ENCODE assay signal across 9 cellular contexts in genomic region chr19:2720777-2721569, GRCh38. TPM values are rescaled to one million over a fixed set of nuclear protein-coding genes. Genes with fewer than 3 reads are reported as not detected.
DNase-seq lines count a peak whose midpoint lies in the region; ATAC-seq and TF ChIP-seq lines count a peak whose summit lies in the region.
"Had no signal": no experiment of that assay in that cellular context is flagged by ENCODE, and none has a peak within 500 bp of the region (broad histone marks: within the 10 kb centered on the region; RNA-seq: fewer than 3 reads in every experiment).

TSS of gene DIRAS1 (minus strand) at chr19:2721372. CDS start at chr19:2717806, 3,566 bp downstream.

- H3K79me1 ChIP-seq in H9 (ENCODE audit: insufficient read depth, low read depth, low read length, poor library complexity, severe bottlenecking) (no peaks in the 10 kb centered on the region), mesendoderm (ENCODE audit: low read length) (no peaks in the 10 kb centered on the region)

- H4K91ac ChIP-seq in H9 (ENCODE audit: insufficient read length, low read depth, low read length), result no peak within 1 kb of the TSS

- H4K5ac ChIP-seq in H9 (ENCODE audit: insufficient read length, low read depth, low read length) (no peak within 1 kb of the TSS), mesendoderm (ENCODE audit: low read length) (no peak within 1 kb of the TSS)

- H4K20me1 ChIP-seq in H9 (ENCODE audit: control insufficient read depth, insufficient read depth, insufficient read length), result no peaks in the 10 kb centered on the region

- H2BK15ac ChIP-seq in H9 (ENCODE audit: low read depth, low read length) (no peak within 1 kb of the TSS), mesendoderm (replicated peaks; ENCODE audit: low read depth) (no peak within 1 kb of the TSS)

- peak; percentile 63 for DNase-seq in H9
- no peak for DNase-seq in chondrocyte (ENCODE audit: low spot score)
- DNase-seq in mesendoderm, result no peak
- no peak for DNase-seq in HK-2 (ENCODE audit: unreplicated experiment)
- DNase-seq in SW 1271 (lab: John Stamatoyannopoulos, UW), result no peak

- peak within 1 kb of the TSS; percentile 72 to 84 for H3K4me3 Mint-ChIP-seq in H9
- peak within 1 kb of the TSS; percentile 62 for H3K4me3 Mint-ChIP-seq in chondrocyte (ENCODE audit: unreplicated experiment)

- H3K23ac ChIP-seq in H9 (ENCODE audit: insufficient read length, low read depth, low read length) (no peak within 1 kb of the TSS), mesendoderm (ENCODE audit: low read length) (no peak within 1 kb of the TSS)

- ATAC-seq in HG03108 (IDR thresholded peaks at IDR 0.05; ENCODE audit: unreplicated experiment) (no peak), GM19023 (IDR thresholded peaks at IDR 0.05; ENCODE audit: unreplicated experiment) (no peak)

- H3K27ac Mint-ChIP-seq in H9, result no peak within 1 kb of the TSS
- no peak within 1 kb of the TSS for H3K27ac Mint-ChIP-seq in chondrocyte (ENCODE audit: unreplicated experiment)

- H3K79me2 ChIP-seq in H9 (ENCODE audit: insufficient read depth, low read length), result no peaks in the 10 kb centered on the region
- no peaks in the 10 kb centered on the region for H3K79me2 ChIP-seq in mesendoderm (ENCODE audit: control insufficient read depth, insufficient read depth, low read length)

- H3K27ac ChIP-seq in 22Rv1, result peak within 1 kb of the TSS; percentile 65
- no peak within 1 kb of the TSS for H3K27ac ChIP-seq in H9 (ENCODE audit: insufficient read length, low read depth, low read length)
- no peak within 1 kb of the TSS for H3K27ac ChIP-seq in mesendoderm (ENCODE audit: low read depth, low read length)

- no peak within 1 kb of the TSS for H2AK5ac ChIP-seq in H9 (ENCODE audit: insufficient read length, low read length)
- H2AK5ac ChIP-seq in mesendoderm (ENCODE audit: low read length), result no peak within 1 kb of the TSS

- H2BK5ac ChIP-seq in H9 (ENCODE audit: insufficient read length, low read length) (no peak within 1 kb of the TSS), mesendoderm (ENCODE audit: low read length) (no peak within 1 kb of the TSS)

- no peak within 1 kb of the TSS for H2BK20ac ChIP-seq in H9 (ENCODE audit: low read depth, low read length, poor library complexity, severe bottlenecking)

- H2BK12ac ChIP-seq in H9 (ENCODE audit: insufficient read length, low read depth, low read length), result no peak within 1 kb of the TSS

- H3K4me1 Mint-ChIP-seq in H9 (peaks cover 6 to 14% of the 10 kb centered on the region in 2 experiments), chondrocyte (ENCODE audit: low read depth) (peaks cover 26% of the 10 kb centered on the region)

- H3K23me2 ChIP-seq in H9 (ENCODE audit: insufficient read length, low read depth, low read length, poor library complexity, severe bottlenecking), result peaks cover 7% of the 10 kb centered on the region

- H3K4me3 ChIP-seq in mesendoderm (ENCODE audit: low read length), result peak within 1 kb of the TSS; percentile 26

- no peak for TF ChIP-seq CTCF in 22Rv1 (IDR thresholded peaks at IDR 0.05)
- TF ChIP-seq CTCF in H9 (conservative IDR thresholded peaks at IDR 0.05), result no peak
- no peak for TF ChIP-seq CTCF in chondrocyte (IDR thresholded peaks at IDR 0.05)

- H2BK120ac ChIP-seq in H9 (ENCODE audit: low read depth, low read length, poor library complexity, severe bottlenecking), result no peak within 1 kb of the TSS
- H2BK120ac ChIP-seq in mesendoderm (ENCODE audit: low read depth, low read length), result no peak within 1 kb of the TSS

- H3K56ac ChIP-seq in H9 (ENCODE audit: insufficient read length, low read depth, low read length) (no peak within 1 kb of the TSS), mesendoderm (ENCODE audit: low read length) (peak within 1 kb of the TSS; percentile 79)

- no peak within 1 kb of the TSS for H3K18ac ChIP-seq in H9 (ENCODE audit: insufficient read length, low read depth, low read length)
- peak within 1 kb of the TSS; percentile 25 for H3K18ac ChIP-seq in mesendoderm (ENCODE audit: low read length)

- H3K4me2 ChIP-seq in H9 (ENCODE audit: insufficient read depth, insufficient read length, low read length) (peak within 1 kb of the TSS; percentile 41), mesendoderm (ENCODE audit: low read length) (peak within 1 kb of the TSS; percentile 39)

- H3K9me3 Mint-ChIP-seq in H9 (no peaks in the 10 kb centered on the region), chondrocyte (ENCODE audit: low read depth) (peaks cover under 1% of the 10 kb centered on the region)

- H3K27me3 Mint-ChIP-seq in H9 (ENCODE audit: low read depth) (peaks cover 36% of the 10 kb centered on the region), chondrocyte (ENCODE audit: low read depth) (no peaks in the 10 kb centered on the region)

- H3K4ac ChIP-seq in H9 (ENCODE audit: low read depth, low read length), result no peak within 1 kb of the TSS
- no peak within 1 kb of the TSS for H3K4ac ChIP-seq in mesendoderm (ENCODE audit: low read depth, low read length)

- H3K27me3 ChIP-seq in H9 (ENCODE audit: insufficient read depth, low read length) (no peaks in the 10 kb centered on the region), mesendoderm (ENCODE audit: insufficient read depth, low read length, poor library complexity) (peaks cover 2% of the 10 kb centered on the region)

- WGBS in H9 (ENCODE audit: extremely low coverage, insufficient read length, low lambda C conversion rate), result no CpG with 5 or more reads among the region's 100 CpGs
- WGBS in mesendoderm (ENCODE audit: extremely low coverage, insufficient coverage, low lambda C conversion rate), result no CpG with 5 or more reads among the region's 100 CpGs

- no peak within 1 kb of the TSS for H4K8ac ChIP-seq in H9 (replicated peaks; ENCODE audit: insufficient read length, low read depth, low read length)
- H4K8ac ChIP-seq in mesendoderm (ENCODE audit: low read depth, low read length), result no peak within 1 kb of the TSS

- H3K9me3 ChIP-seq in H9 (ENCODE audit: control insufficient read depth, low read depth, low read length), result no peaks in the 10 kb centered on the region

- peak within 1 kb of the TSS; percentile 63; the same call in 1 of the 2 replicates for H3K14ac ChIP-seq in H9 (ENCODE audit: insufficient read depth, low read length)

- H3K36me3 Mint-ChIP-seq in H9 (ENCODE audit: insufficient read depth in 1 of 3, low read depth in 3 of 3) (peaks cover 3 to 5% (median 4%) of the 10 kb centered on the region in 3 experiments), chondrocyte (ENCODE audit: low read depth) (peaks cover 5% of the 10 kb centered on the region)

- H2AFZ ChIP-seq in H9 (ENCODE audit: low read length), result no peak within 1 kb of the TSS

- H3T11ph ChIP-seq in H9 (ENCODE audit: low read length), result no peak within 1 kb of the TSS

- no peaks in the 10 kb centered on the region for H3K36me3 ChIP-seq in mesendoderm (ENCODE audit: control insufficient read depth, insufficient read depth, low read length)

- H3K9ac ChIP-seq in H9 (ENCODE audit: extremely low read depth, insufficient read length, low read length) (no peak within 1 kb of the TSS), mesendoderm (ENCODE audit: low read length) (peak within 1 kb of the TSS; percentile 54)

- H3K4me1 ChIP-seq in H9 (ENCODE audit: insufficient read depth, low read length), result no peaks in the 10 kb centered on the region
- H3K4me1 ChIP-seq in mesendoderm (ENCODE audit: control insufficient read depth, low read depth, low read length), result no peaks in the 10 kb centered on the region

RNA-seq across cellular contexts. Expression of gene DIRAS1, which starts in this region (rescaled TPM):
- total RNA-seq in H9 (2021) (7.8 and 9.7 TPM in 2 replicates), chondrocyte (14.1 to 20.9 TPM (median 20.2 TPM) in 3 replicates)
- polyA plus RNA-seq in mesendoderm (2013, experiment 1 of 2), result 4.4 TPM
- 4.9 TPM for polyA plus RNA-seq in mesendoderm (2013, experiment 2 of 2)
- total RNA-seq: HT1080 had no signal
